24 cellular contexts compared by ENCODE assay signal in genomic region chr3:5301671-5302297, GRCh38.
A peak's percentile ranks its signal among the peaks of the same experiment; 100 is the strongest.
DNase-seq lines count a peak whose midpoint lies in the region; ATAC-seq and TF ChIP-seq lines count a peak whose summit lies in the region.
"Had no signal": no experiment of that assay in that cellular context is flagged by ENCODE, and none has a peak within 500 bp of the region (broad histone marks: within the 10 kb centered on the region; RNA-seq: fewer than 3 reads in every experiment).

No MANE protein-coding gene starts in this region.

- H3K9me3 Mint-ChIP-seq in stimulated activated memory B cell treated with anti-CD40 and anti-IgM and Interleukin-4, amounts not matched to agents 10 μg/mL and 1 μg/mL and 100 μg/mL, for 72 hours, result no peaks in the 10 kb centered on the region
- H3K9me3 Mint-ChIP-seq: activated CD4-positive, alpha-beta T cell treated with anti-CD3 and anti-CD28 coated beads, Interleukin-2, amount 10 ng/mL, durations not matched to agents 7 days and 5 days; activated naive CD4-positive, alpha-beta T cell treated with anti-CD3 and anti-CD28 coated beads for 36 hours; CD4-positive, alpha-beta memory T cell; endodermal cell; natural killer cell treated with Interleukin-12 subunit alpha and Interleukin-12 subunit beta and Interleukin-15 and Interleukin-18, amount 100 ng/mL, for 72 hours had no signal

- H3K9ac ChIP-seq in fibroblast of lung (ENCODE audit: insufficient read depth, low read length) (no peak overlapping the region), skeletal muscle tissue (ENCODE audit: low read depth in 1 of 3, low read length in 3 of 3) (no peak overlapping the region)

- H3K4me3 ChIP-seq in fibroblast of lung (replicated peaks in 1 of 4; ENCODE audit: control extremely low read depth in 1 of 4, insufficient read depth in 1 of 4, low read depth in 3 of 4, low read length in 4 of 4), result no peak overlapping the region
- H3K4me3 ChIP-seq in right cardiac atrium (ENCODE audit: low read length), result no peak overlapping the region
- H3K4me3 ChIP-seq in skeletal muscle tissue (ENCODE audit: low read length in 3 of 3), result no peak overlapping the region
- H3K4me3 ChIP-seq: breast epithelium had no signal

- no peaks in the 10 kb centered on the region for H3K27me3 Mint-ChIP-seq in stimulated activated memory B cell treated with anti-CD40 and anti-IgM and Interleukin-4, amounts not matched to agents 10 μg/mL and 1 μg/mL and 100 μg/mL, for 72 hours

- no peak overlapping the region for H3K4me2 ChIP-seq in fibroblast of lung (ENCODE audit: extremely low read depth, insufficient read depth, low read length)

- no peaks in the 10 kb centered on the region for H4K20me1 ChIP-seq in fibroblast of lung (ENCODE audit: control insufficient read depth, extremely low read depth, insufficient read depth, low read length)

- 40% methylated on average over 7 of the region's 7 CpGs for WGBS in right cardiac atrium

- DNase-seq in HT1080 (ENCODE audit: low read depth) (peak; percentile 39), fibroblast of lung (ENCODE audit: low read depth in 2 of 2) (no peak), right cardiac atrium (no peak), HPDE6-E6E7 (ENCODE audit: extremely low spot score) (no peak), foreskin melanocyte (no peak)
- DNase-seq: activated CD4-positive, alpha-beta T cell treated with anti-CD3 and anti-CD28 coated beads, Interleukin-2, amount 10 ng/mL, durations not matched to agents 7 days and 5 days; activated naive CD4-positive, alpha-beta T cell treated with anti-CD3 and anti-CD28 coated beads for 36 hours; activated T-cell treated with anti-CD3 and anti-CD28 coated beads, Interleukin-2, amount 50 U/mL, for 48 hours; CD4-positive, alpha-beta memory T cell; cortex of kidney; endodermal cell; GDM1; H7; NCI-H1930; NCI-H526 treated with DMSO at 0.1 percent for 48 hours; RPMI8226 had no signal

- no peaks in the 10 kb centered on the region for H3K79me2 ChIP-seq in fibroblast of lung (ENCODE audit: control insufficient read depth, insufficient read depth, low read length)

- H3K36me3 ChIP-seq in fibroblast of lung (ENCODE audit: control insufficient read depth, insufficient read depth, low read length), result no peaks in the 10 kb centered on the region
- H3K36me3 ChIP-seq in skeletal muscle tissue (ENCODE audit: control insufficient read depth in 3 of 3, insufficient read depth in 3 of 3, low read length in 3 of 3), result no peaks in the 10 kb centered on the region
- H3K36me3 ChIP-seq: breast epithelium had no signal

- no peak overlapping the region for H3K27ac Mint-ChIP-seq in stimulated activated memory B cell treated with anti-CD40 and anti-IgM and Interleukin-4, amounts not matched to agents 10 μg/mL and 1 μg/mL and 100 μg/mL, for 72 hours
- H3K27ac Mint-ChIP-seq: activated CD4-positive, alpha-beta T cell treated with anti-CD3 and anti-CD28 coated beads, Interleukin-2, amount 10 ng/mL, durations not matched to agents 7 days and 5 days; activated naive CD4-positive, alpha-beta T cell treated with anti-CD3 and anti-CD28 coated beads for 36 hours; CD4-positive, alpha-beta memory T cell; endodermal cell; mesothelial cell of epicardium; natural killer cell treated with Interleukin-12 subunit alpha and Interleukin-12 subunit beta and Interleukin-15 and Interleukin-18, amount 100 ng/mL, for 72 hours; type B pancreatic cell had no signal

- H3K4me1 ChIP-seq in fibroblast of lung (ENCODE audit: control insufficient read depth, extremely low read depth, insufficient read depth, low read length) (no peaks in the 10 kb centered on the region), right cardiac atrium (ENCODE audit: control insufficient read depth, insufficient read depth, low read length) (no peaks in the 10 kb centered on the region), skeletal muscle tissue (ENCODE audit: control insufficient read depth in 3 of 3, insufficient read depth in 3 of 3, low read length in 3 of 3) (peaks cover 0 to 4% (median 0%) of the 10 kb centered on the region in 3 donors)
- H3K4me1 ChIP-seq: breast epithelium had no signal

- peak overlapping the region; percentile 36 for H2AFZ ChIP-seq in fibroblast of lung (ENCODE audit: low read length)

- intact Hi-C loops in right cardiac atrium (cut with DNase I), result no loop called here

- H3K4me1 Mint-ChIP-seq in stimulated activated memory B cell treated with anti-CD40 and anti-IgM and Interleukin-4, amounts not matched to agents 10 μg/mL and 1 μg/mL and 100 μg/mL, for 72 hours, result peaks cover 13% of the 10 kb centered on the region

- no peaks in the 10 kb centered on the region for H3K36me3 Mint-ChIP-seq in stimulated activated memory B cell treated with anti-CD40 and anti-IgM and Interleukin-4, amounts not matched to agents 10 μg/mL and 1 μg/mL and 100 μg/mL, for 72 hours
- H3K36me3 Mint-ChIP-seq: CD4-positive, alpha-beta memory T cell; mesothelial cell of epicardium; natural killer cell treated with Interleukin-12 subunit alpha and Interleukin-12 subunit beta and Interleukin-15 and Interleukin-18, amount 100 ng/mL, for 72 hours; type B pancreatic cell had no signal

- ATAC-seq in right cardiac atrium, result peak; percentile 30 to 64
- no peak for ATAC-seq in stimulated activated memory B cell treated with anti-CD40 and anti-IgM and Interleukin-4, amounts not matched to agents 10 μg/mL and 1 μg/mL and 100 μg/mL, for 72 hours
- ATAC-seq: HepG2; left lobe of liver; natural killer cell treated with Interleukin-12 subunit alpha and Interleukin-12 subunit beta and Interleukin-15 and Interleukin-18, amount 100 ng/mL, for 72 hours had no signal

- H3K27ac ChIP-seq in fibroblast of lung (ENCODE audit: insufficient read depth, low read length) (no peak overlapping the region), right cardiac atrium (ENCODE audit: low read length) (peak overlapping the region; percentile 62), skeletal muscle tissue (ENCODE audit: low read depth, low read length) (peak overlapping the region; percentile 51)
- H3K27ac ChIP-seq: breast epithelium had no signal

- H3K9me3 ChIP-seq in fibroblast of lung (ENCODE audit: control insufficient read depth, insufficient read depth, low read depth, low read length) (no peaks in the 10 kb centered on the region), right cardiac atrium (ENCODE audit: control insufficient read depth, low read length) (no peaks in the 10 kb centered on the region), skeletal muscle tissue (ENCODE audit: control insufficient read depth in 3 of 3, low read length in 3 of 3) (no peaks in the 10 kb centered on the region)
- H3K9me3 ChIP-seq: breast epithelium had no signal

- H3K27me3 ChIP-seq in fibroblast of lung (ENCODE audit: control insufficient read depth, insufficient read depth, low read length), result no peaks in the 10 kb centered on the region
- H3K27me3 ChIP-seq in right cardiac atrium (ENCODE audit: control insufficient read depth, insufficient read depth), result no peaks in the 10 kb centered on the region
- no peaks in the 10 kb centered on the region for H3K27me3 ChIP-seq in skeletal muscle tissue (ENCODE audit: control insufficient read depth in 3 of 3, insufficient read depth in 3 of 3, low read length in 3 of 3)
- H3K27me3 ChIP-seq: breast epithelium had no signal

- no peak for TF ChIP-seq CTCF in fibroblast of lung (conservative IDR thresholded peaks at IDR 0.05 in 1 of 2, IDR thresholded peaks at IDR 0.05 in 1 of 2; ENCODE audit: low read depth in 1 of 2, low read length in 2 of 2)

- no peak overlapping the region for H3K4me3 Mint-ChIP-seq in stimulated activated memory B cell treated with anti-CD40 and anti-IgM and Interleukin-4, amounts not matched to agents 10 μg/mL and 1 μg/mL and 100 μg/mL, for 72 hours
- H3K4me3 Mint-ChIP-seq: activated CD4-positive, alpha-beta T cell treated with anti-CD3 and anti-CD28 coated beads, Interleukin-2, amount 10 ng/mL, durations not matched to agents 7 days and 5 days; activated naive CD4-positive, alpha-beta T cell treated with anti-CD3 and anti-CD28 coated beads for 36 hours; CD4-positive, alpha-beta memory T cell; endodermal cell; mesothelial cell of epicardium; natural killer cell treated with Interleukin-12 subunit alpha and Interleukin-12 subunit beta and Interleukin-15 and Interleukin-18, amount 100 ng/mL, for 72 hours; type B pancreatic cell had no signal
